In genomic region chr1:32249831-32250525, GRCh38 we compare ENCODE assay signal across 8 cellular contexts. TPM values are rescaled to one million over a fixed set of nuclear protein-coding genes. Genes with fewer than 3 reads are reported as not detected.
DNase-seq lines count a peak whose midpoint lies in the region; ATAC-seq and TF ChIP-seq lines count a peak whose summit lies in the region.

No MANE protein-coding gene starts in this region.

- H3K79me2 ChIP-seq in OCI-LY7 (ENCODE audit: insufficient read depth, low read depth, low read length) = peaks cover 32% of the 10 kb centered on the region; the same call in 1 of the 2 replicates

- H3K4me1 ChIP-seq in OCI-LY7 (ENCODE audit: insufficient read depth, low read length, poor library complexity, severe bottlenecking) = peaks cover 97% of the 10 kb centered on the region
- H3K4me1 ChIP-seq in right lobe of liver = peaks cover 0 to 17% (median 4%) of the 10 kb centered on the region in 4 donors

- POLR2A ChIA-PET in OCI-LY7 (lab: Charles Lee) = interaction anchor here (0.5 to 9.6 kb wide), 16 partner anchors 10 to 428 kb away, joined by 3 to 79 read pairs (median 5); partner anchors contain the start of gene HDAC1

- H3K4me2 ChIP-seq in OCI-LY7 (ENCODE audit: low read length) = peak overlapping the region; percentile 83

- H3K9me3 ChIP-seq in OCI-LY7 (ENCODE audit: low read length) (no peaks in the 10 kb centered on the region), right lobe of liver (no peaks in the 10 kb centered on the region)

- peaks cover 68% of the 10 kb centered on the region for H3K4me1 Mint-ChIP-seq in stimulated activated effector memory CD8-positive, alpha-beta T cell treated with anti-CD3 and anti-CD28 coated beads, Interleukin-12 subunit alpha, Interleukin-12 subunit beta, amount 100 ng/mL, for 72 hours

- no peak for TF ChIP-seq CTCF in GM13977 (IDR thresholded peaks at IDR 0.05; ENCODE audit: extremely low read depth, insufficient read depth, missing control alignments)
- TF ChIP-seq CTCF in OCI-LY7 (conservative IDR thresholded peaks at IDR 0.05; ENCODE audit: low read length) = no peak
- TF ChIP-seq CTCF in right lobe of liver (IDR thresholded peaks at IDR 0.05) = no peak

- no peaks in the 10 kb centered on the region for H3K36me3 ChIP-seq in OCI-LY7 (ENCODE audit: insufficient read depth, low read length)
- no peaks in the 10 kb centered on the region for H3K36me3 ChIP-seq in right lobe of liver

- peak; percentile 88 for DNase-seq in GM13977 (ENCODE audit: low spot score)
- DNase-seq in OCI-LY7 (ENCODE audit: low spot score) = peak; percentile 98
- DNase-seq in activated naive CD4-positive, alpha-beta T cell treated with Interleukin-2 at 50 U/mL for 16 hours = peak; percentile 78
- peak; percentile 74 to 84 (median 77) for DNase-seq in right lobe of liver
- DNase-seq in stimulated activated effector memory CD8-positive, alpha-beta T cell treated with anti-CD3 and anti-CD28 coated beads, Interleukin-12 subunit alpha, Interleukin-12 subunit beta, amount 100 ng/mL, for 72 hours (ENCODE audit: low spot score in 2 of 2) = peak; percentile 53 to 87
- no peak for DNase-seq in amniotic stem cell (lab: John Stamatoyannopoulos, UW)
- no peak for DNase-seq in COLO668 (lab: John Stamatoyannopoulos, UW; ENCODE audit: unreplicated experiment)

- H3K4me3 Mint-ChIP-seq in stimulated activated effector memory CD8-positive, alpha-beta T cell treated with anti-CD3 and anti-CD28 coated beads, Interleukin-12 subunit alpha, Interleukin-12 subunit beta, amount 100 ng/mL, for 72 hours = peak overlapping the region; percentile 95

- intact Hi-C loops in OCI-LY7 (cut with micrococcal nuclease; ENCODE audit: unreplicated experiment) (loop anchor here (1.0 to 2.0 kb wide), 5 partner anchors 15 to 66 kb away; partner anchors contain the start of genes EIF3I, HDAC1 and TMEM234), right lobe of liver (cut with DNase I) (no loop called here)

- no peaks in the 10 kb centered on the region for H3K9me3 Mint-ChIP-seq in stimulated activated effector memory CD8-positive, alpha-beta T cell treated with anti-CD3 and anti-CD28 coated beads, Interleukin-12 subunit alpha, Interleukin-12 subunit beta, amount 100 ng/mL, for 72 hours

- H3K36me3 Mint-ChIP-seq in stimulated activated effector memory CD8-positive, alpha-beta T cell treated with anti-CD3 and anti-CD28 coated beads, Interleukin-12 subunit alpha, Interleukin-12 subunit beta, amount 100 ng/mL, for 72 hours = peaks cover 44% of the 10 kb centered on the region

- H4K20me1 ChIP-seq in OCI-LY7 (ENCODE audit: insufficient read depth, low read length) = no peaks in the 10 kb centered on the region

- ATAC-seq in HG02678 (IDR thresholded peaks at IDR 0.05; ENCODE audit: unreplicated experiment) (peak; percentile 62), right lobe of liver (peak; percentile 62 to 75 (median 69))
- peak; percentile 76 for ATAC-seq in stimulated activated effector memory CD8-positive, alpha-beta T cell treated with anti-CD3 and anti-CD28 coated beads, Interleukin-12 subunit alpha, Interleukin-12 subunit beta, amount 100 ng/mL, for 72 hours

- in situ Hi-C loops in GM13977 (cut with MboI; ENCODE audit: low pct_unique_long_range_greater_than_20kb, low sequenced_read_pairs, unreplicated experiment) = no loop called here

- BruUV-seq in OCI-LY7 (replicated peaks; lab: Mats Ljungman, UMichigan) = no TSS peak

- no peak for TF ChIP-seq POLR2A in right lobe of liver (IDR thresholded peaks at IDR 0.05)

- H2AFZ ChIP-seq in OCI-LY7 (ENCODE audit: low read length) = no peak overlapping the region; the same call in 1 of the 2 replicates

- H3K27ac Mint-ChIP-seq in stimulated activated effector memory CD8-positive, alpha-beta T cell treated with anti-CD3 and anti-CD28 coated beads, Interleukin-12 subunit alpha, Interleukin-12 subunit beta, amount 100 ng/mL, for 72 hours = peak overlapping the region; percentile 94

- no peaks in the 10 kb centered on the region for H3K27me3 ChIP-seq in right lobe of liver

- no peaks in the 10 kb centered on the region for H3K9me2 ChIP-seq in OCI-LY7 (ENCODE audit: insufficient read depth, low read length)

- 43% methylated on average over 4 of the region's 9 CpGs for WGBS in right lobe of liver (ENCODE audit: insufficient coverage, low coverage, low lambda C conversion rate, missing lambda C conversion rate)

- CTCF ChIA-PET in OCI-LY7 (lab: Charles Lee; ENCODE audit: unreplicated experiment) = interaction anchor here (0.8 to 1.6 kb wide), 7 partner anchors 9 to 95 kb away, joined by 3 to 9 read pairs (median 4); no protein-coding TSS in a partner anchor

- peak overlapping the region; percentile 69 for H3K4me3 ChIP-seq in OCI-LY7 (ENCODE audit: low read depth, low read length, poor library complexity, severe bottlenecking)
- H3K4me3 ChIP-seq in right lobe of liver = no peak overlapping the region

- peak overlapping the region; percentile 99 for H3K27ac ChIP-seq in OCI-LY7 (ENCODE audit: low read depth, low read length, poor library complexity, severe bottlenecking)
- peak overlapping the region; percentile 34 to 75 (median 45) for H3K27ac ChIP-seq in right lobe of liver

RNA-seq across cellular contexts. Expression of gene LCK, which starts 1.1 kb away (rescaled TPM):
- 217 and 218 TPM in 2 replicates for total RNA-seq in OCI-LY7 (2014; rRNA removed; shearing (Covaris generic))
- total RNA-seq in OCI-LY7 (2022) (135 and 146 TPM in 2 replicates), right lobe of liver (1 to 10 TPM in 4 of 6 experiments, under 1 TPM in 2; 0.73 to 1.7 (median 1.1) TPM)

RNA-seq across cellular contexts. Expression of gene FAM167B, which starts 3.0 kb away (rescaled TPM):
- total RNA-seq in OCI-LY7 (2014; rRNA removed; shearing (Covaris generic)) = 1.1 and 1.6 TPM in 2 replicates
- total RNA-seq in OCI-LY7 (2022) (1.8 and 3.1 TPM in 2 replicates), right lobe of liver (1 to 10 TPM; 1.3 to 9.4 (median 5.2) TPM)

RNA-seq across cellular contexts. Expression of gene EIF3I, which starts 27.8 kb away (rescaled TPM):
- total RNA-seq in OCI-LY7 (2014; rRNA removed; shearing (Covaris generic)) = 144 and 182 TPM in 2 replicates
- total RNA-seq in OCI-LY7 (2022) = 193 and 207 TPM in 2 replicates
- total RNA-seq in right lobe of liver = 100 to 1,000 TPM in 2 of 6 experiments, 10 to 100 TPM in 4; 67.5 to 130 (median 71.9) TPM

RNA-seq across cellular contexts. Expression of gene TMEM234, which starts 27.8 kb away (rescaled TPM):
- total RNA-seq in OCI-LY7 (2014; rRNA removed; shearing (Covaris generic)) = 14.9 and 17.1 TPM in 2 replicates
- 17.5 and 24.5 TPM in 2 replicates for total RNA-seq in OCI-LY7 (2022)
- 1 to 10 TPM; 3.4 to 7.2 (median 5.9) TPM for total RNA-seq in right lobe of liver

RNA-seq across cellular contexts. Expression of gene DCDC2B, which starts 41.1 kb away (rescaled TPM):
- total RNA-seq in OCI-LY7 (2014; rRNA removed; shearing (Covaris generic)) = 0.06 and 0.15 TPM in 2 replicates
- total RNA-seq in OCI-LY7 (2022) (0.26 and 0.29 TPM in 2 replicates), right lobe of liver (not detected)

Comparison
In these comparisons a context has a peak if more than half of its experiments do, and no peak if none do; other contexts are left out.
1. DNase-seq: peak in GM13977 (single experiment), OCI-LY7 (single experiment), activated naive CD4-positive, alpha-beta T cell treated with Interleukin-2 at 50 U/mL for 16 hours (single experiment), right lobe of liver (3 of 3) and stimulated activated effector memory CD8-positive, alpha-beta T cell treated with anti-CD3 and anti-CD28 coated beads, Interleukin-12 subunit alpha, Interleukin-12 subunit beta, amount 100 ng/mL, for 72 hours (2 of 2); none in amniotic stem cell (single experiment) and COLO668 (single experiment).
2. RNA of gene LCK, which starts 1.1 kb away (total RNA-seq): 135 to 218 TPM in OCI-LY7; 0.73 to 1.7 TPM in right lobe of liver; every median in the first group is over 10 times any median in the second.
3. Peak in every context shown above with its lines, with median percentiles within 50 percentile points of each other: ATAC-seq.